1 cellular context compared by ENCODE assay signal in the genomic region with DNA sequence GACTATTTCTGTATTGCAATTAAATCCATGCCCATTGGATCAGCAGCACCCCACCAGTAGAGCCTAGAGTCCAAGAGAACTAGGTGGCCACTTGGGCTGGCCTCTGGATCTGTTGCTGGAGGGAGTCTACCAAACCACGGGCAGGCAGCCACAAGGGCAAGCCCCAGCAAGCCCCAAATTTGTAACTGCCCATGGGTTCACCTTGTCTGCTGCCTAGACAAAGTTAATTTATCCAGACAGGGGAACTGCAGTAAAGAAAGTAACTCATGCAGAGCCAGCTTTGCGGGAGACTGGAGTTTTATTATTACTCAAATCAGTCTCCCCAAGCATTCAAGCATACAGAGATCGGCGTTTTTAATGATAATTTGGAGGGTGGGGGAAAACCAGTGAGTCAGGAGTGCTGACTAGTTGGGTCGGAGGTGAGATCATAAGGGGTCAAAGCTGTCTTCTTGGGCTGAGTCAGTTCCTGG.
TF ChIP-seq lines count a peak whose summit lies in the region.

No MANE protein-coding gene starts in this region.

TF ChIP-seq in H1, 55 proteins besides CTCF, POLR2A, EP300 and RAD21 (continued from another document):
- TF ChIP-seq, protein P1, sequence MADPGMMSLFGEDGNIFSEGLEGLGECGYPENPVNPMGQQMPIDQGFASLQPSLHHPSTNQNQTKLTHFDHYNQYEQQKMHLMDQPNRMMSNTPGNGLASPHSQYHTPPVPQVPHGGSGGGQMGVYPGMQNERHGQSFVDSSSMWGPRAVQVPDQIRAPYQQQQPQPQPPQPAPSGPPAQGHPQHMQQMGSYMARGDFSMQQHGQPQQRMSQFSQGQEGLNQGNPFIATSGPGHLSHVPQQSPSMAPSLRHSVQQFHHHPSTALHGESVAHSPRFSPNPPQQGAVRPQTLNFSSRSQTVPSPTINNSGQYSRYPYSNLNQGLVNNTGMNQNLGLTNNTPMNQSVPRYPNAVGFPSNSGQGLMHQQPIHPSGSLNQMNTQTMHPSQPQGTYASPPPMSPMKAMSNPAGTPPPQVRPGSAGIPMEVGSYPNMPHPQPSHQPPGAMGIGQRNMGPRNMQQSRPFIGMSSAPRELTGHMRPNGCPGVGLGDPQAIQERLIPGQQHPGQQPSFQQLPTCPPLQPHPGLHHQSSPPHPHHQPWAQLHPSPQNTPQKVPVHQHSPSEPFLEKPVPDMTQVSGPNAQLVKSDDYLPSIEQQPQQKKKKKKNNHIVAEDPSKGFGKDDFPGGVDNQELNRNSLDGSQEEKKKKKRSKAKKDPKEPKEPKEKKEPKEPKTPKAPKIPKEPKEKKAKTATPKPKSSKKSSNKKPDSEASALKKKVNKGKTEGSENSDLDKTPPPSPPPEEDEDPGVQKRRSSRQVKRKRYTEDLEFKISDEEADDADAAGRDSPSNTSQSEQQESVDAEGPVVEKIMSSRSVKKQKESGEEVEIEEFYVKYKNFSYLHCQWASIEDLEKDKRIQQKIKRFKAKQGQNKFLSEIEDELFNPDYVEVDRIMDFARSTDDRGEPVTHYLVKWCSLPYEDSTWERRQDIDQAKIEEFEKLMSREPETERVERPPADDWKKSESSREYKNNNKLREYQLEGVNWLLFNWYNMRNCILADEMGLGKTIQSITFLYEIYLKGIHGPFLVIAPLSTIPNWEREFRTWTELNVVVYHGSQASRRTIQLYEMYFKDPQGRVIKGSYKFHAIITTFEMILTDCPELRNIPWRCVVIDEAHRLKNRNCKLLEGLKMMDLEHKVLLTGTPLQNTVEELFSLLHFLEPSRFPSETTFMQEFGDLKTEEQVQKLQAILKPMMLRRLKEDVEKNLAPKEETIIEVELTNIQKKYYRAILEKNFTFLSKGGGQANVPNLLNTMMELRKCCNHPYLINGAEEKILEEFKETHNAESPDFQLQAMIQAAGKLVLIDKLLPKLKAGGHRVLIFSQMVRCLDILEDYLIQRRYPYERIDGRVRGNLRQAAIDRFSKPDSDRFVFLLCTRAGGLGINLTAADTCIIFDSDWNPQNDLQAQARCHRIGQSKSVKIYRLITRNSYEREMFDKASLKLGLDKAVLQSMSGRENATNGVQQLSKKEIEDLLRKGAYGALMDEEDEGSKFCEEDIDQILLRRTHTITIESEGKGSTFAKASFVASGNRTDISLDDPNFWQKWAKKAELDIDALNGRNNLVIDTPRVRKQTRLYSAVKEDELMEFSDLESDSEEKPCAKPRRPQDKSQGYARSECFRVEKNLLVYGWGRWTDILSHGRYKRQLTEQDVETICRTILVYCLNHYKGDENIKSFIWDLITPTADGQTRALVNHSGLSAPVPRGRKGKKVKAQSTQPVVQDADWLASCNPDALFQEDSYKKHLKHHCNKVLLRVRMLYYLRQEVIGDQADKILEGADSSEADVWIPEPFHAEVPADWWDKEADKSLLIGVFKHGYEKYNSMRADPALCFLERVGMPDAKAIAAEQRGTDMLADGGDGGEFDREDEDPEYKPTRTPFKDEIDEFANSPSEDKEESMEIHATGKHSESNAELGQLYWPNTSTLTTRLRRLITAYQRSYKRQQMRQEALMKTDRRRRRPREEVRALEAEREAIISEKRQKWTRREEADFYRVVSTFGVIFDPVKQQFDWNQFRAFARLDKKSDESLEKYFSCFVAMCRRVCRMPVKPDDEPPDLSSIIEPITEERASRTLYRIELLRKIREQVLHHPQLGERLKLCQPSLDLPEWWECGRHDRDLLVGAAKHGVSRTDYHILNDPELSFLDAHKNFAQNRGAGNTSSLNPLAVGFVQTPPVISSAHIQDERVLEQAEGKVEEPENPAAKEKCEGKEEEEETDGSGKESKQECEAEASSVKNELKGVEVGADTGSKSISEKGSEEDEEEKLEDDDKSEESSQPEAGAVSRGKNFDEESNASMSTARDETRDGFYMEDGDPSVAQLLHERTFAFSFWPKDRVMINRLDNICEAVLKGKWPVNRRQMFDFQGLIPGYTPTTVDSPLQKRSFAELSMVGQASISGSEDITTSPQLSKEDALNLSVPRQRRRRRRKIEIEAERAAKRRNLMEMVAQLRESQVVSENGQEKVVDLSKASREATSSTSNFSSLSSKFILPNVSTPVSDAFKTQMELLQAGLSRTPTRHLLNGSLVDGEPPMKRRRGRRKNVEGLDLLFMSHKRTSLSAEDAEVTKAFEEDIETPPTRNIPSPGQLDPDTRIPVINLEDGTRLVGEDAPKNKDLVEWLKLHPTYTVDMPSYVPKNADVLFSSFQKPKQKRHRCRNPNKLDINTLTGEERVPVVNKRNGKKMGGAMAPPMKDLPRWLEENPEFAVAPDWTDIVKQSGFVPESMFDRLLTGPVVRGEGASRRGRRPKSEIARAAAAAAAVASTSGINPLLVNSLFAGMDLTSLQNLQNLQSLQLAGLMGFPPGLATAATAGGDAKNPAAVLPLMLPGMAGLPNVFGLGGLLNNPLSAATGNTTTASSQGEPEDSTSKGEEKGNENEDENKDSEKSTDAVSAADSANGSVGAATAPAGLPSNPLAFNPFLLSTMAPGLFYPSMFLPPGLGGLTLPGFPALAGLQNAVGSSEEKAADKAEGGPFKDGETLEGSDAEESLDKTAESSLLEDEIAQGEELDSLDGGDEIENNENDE (IDR thresholded peaks at IDR 0.05; ENCODE audit: insufficient replicate concordance, low read length) = no peak
- no peak for TF ChIP-seq CTBP2 (IDR thresholded peaks at IDR 0.05; ENCODE audit: borderline replicate concordance, insufficient read depth, insufficient read length, low read length)
- TF ChIP-seq GABPA (IDR thresholded peaks at IDR 0.05; ENCODE audit: borderline replicate concordance, insufficient read depth, low read length) = no peak
